21 cellular contexts compared by ENCODE assay signal in genomic region chr5:28390341-28390740, GRCh38.
DNase-seq lines count a peak whose midpoint lies in the region; ATAC-seq, FAIRE-seq and TF ChIP-seq lines count a peak whose summit lies in the region.
"Had no signal": no experiment of that assay in that cellular context is flagged by ENCODE, and none has a peak within 500 bp of the region (broad histone marks: within the 10 kb centered on the region; RNA-seq: fewer than 3 reads in every experiment).

No MANE protein-coding gene starts in this region.

- H4K20me1 ChIP-seq in H9 (ENCODE audit: control insufficient read depth, insufficient read depth, insufficient read length): no peaks in the 10 kb centered on the region
- no peaks in the 10 kb centered on the region for H4K20me1 ChIP-seq in H1 (replicated peaks in 1 of 2; ENCODE audit: control insufficient read depth in 1 of 2, insufficient read depth in 2 of 2, low read length in 2 of 2)

- no peak for FAIRE-seq in H1 (lab: Jason Lieb, UNC)
- FAIRE-seq: RCC 7860 had no signal

- H2BK20ac ChIP-seq in H9 (ENCODE audit: low read depth, low read length, poor library complexity, severe bottlenecking): no peak overlapping the region
- no peak overlapping the region for H2BK20ac ChIP-seq in H1 (ENCODE audit: low read length)

- H3K9me3 Mint-ChIP-seq in H9: peaks cover 4 to 5% of the 10 kb centered on the region in 2 experiments; a peak in 3 of 5 replicates

- H2AFZ ChIP-seq in H9 (ENCODE audit: low read length) (no peak overlapping the region), H1 (ENCODE audit: low read length) (peak overlapping the region; percentile 99; the same call in 1 of the 2 replicates)

- no peak overlapping the region for H3K4me3 ChIP-seq in H1 (ENCODE audit: extremely low read depth in 1 of 4, insufficient read depth in 2 of 4, low read depth in 3 of 4, low read length in 4 of 4)
- H3K4me3 ChIP-seq: HAP-1 had no signal

- H3K27me3 ChIP-seq in H9 (ENCODE audit: insufficient read depth, low read length) (no peaks in the 10 kb centered on the region), H1 (replicated peaks in 1 of 4; ENCODE audit: control insufficient read depth in 3 of 4, extremely low read depth in 1 of 4, insufficient read depth in 3 of 4, low read length in 3 of 4) (no peaks in the 10 kb centered on the region)
- H3K27me3 ChIP-seq: BE2C had no signal

- H3K4ac ChIP-seq in H9 (ENCODE audit: low read depth, low read length): no peak overlapping the region
- H3K4ac ChIP-seq in H1 (replicated peaks; ENCODE audit: insufficient read length, low read depth, low read length): no peak overlapping the region

- no peak for ATAC-seq in HG03139 (IDR thresholded peaks at IDR 0.05; ENCODE audit: unreplicated experiment)
- no peak for ATAC-seq in GM21825 (IDR thresholded peaks at IDR 0.05; ENCODE audit: unreplicated experiment)
- ATAC-seq: T-helper 17 cell had no signal

- peaks cover 23 to 24% of the 10 kb centered on the region in 2 experiments for H3K4me1 Mint-ChIP-seq in H9
- H3K4me1 Mint-ChIP-seq: T-helper 17 cell had no signal

- POLR2A ChIA-PET in H1 (lab: Charles Lee; ENCODE audit: partially characterized antibody): no interaction called here

- H4K8ac ChIP-seq in H9 (replicated peaks; ENCODE audit: insufficient read length, low read depth, low read length) (no peak overlapping the region), H1 (ENCODE audit: extremely low read depth, insufficient read depth, low read length) (no peak overlapping the region)

- H4K91ac ChIP-seq in H9 (ENCODE audit: insufficient read length, low read depth, low read length) (no peak overlapping the region), H1 (replicated peaks; ENCODE audit: insufficient read length, low read length) (no peak overlapping the region)

- CTCF ChIA-PET in H1 (lab: Charles Lee; ENCODE audit: partially characterized antibody): interaction anchor here (0.6 kb wide), 1 partner anchor 320 kb away, joined by 3 read pairs; no protein-coding TSS in a partner anchor

- H3K79me1 ChIP-seq in H9 (ENCODE audit: insufficient read depth, low read depth, low read length, poor library complexity, severe bottlenecking) (no peaks in the 10 kb centered on the region), H1 (ENCODE audit: low read depth, low read length) (no peaks in the 10 kb centered on the region)

- no peak overlapping the region for H3K27ac ChIP-seq in H9 (ENCODE audit: insufficient read length, low read depth, low read length)
- no peak overlapping the region for H3K27ac ChIP-seq in H1 (ENCODE audit: low read depth, low read length)

- H4K5ac ChIP-seq in H9 (ENCODE audit: insufficient read length, low read depth, low read length) (no peak overlapping the region), H1 (ENCODE audit: insufficient read length, low read depth, low read length) (no peak overlapping the region)

- H2BK12ac ChIP-seq in H9 (ENCODE audit: insufficient read length, low read depth, low read length) (no peak overlapping the region), H1 (ENCODE audit: low read depth, low read length) (no peak overlapping the region)

- no peaks in the 10 kb centered on the region; the same call in 1 of the 2 replicates for H3K4me1 ChIP-seq in H9 (ENCODE audit: insufficient read depth, low read length)
- peaks cover 0 to 6% (median 2%) of the 10 kb centered on the region in 4 experiments; a peak in 2 of 7 replicates for H3K4me1 ChIP-seq in H1 (replicated peaks in 1 of 4; ENCODE audit: control insufficient read depth in 3 of 4, insufficient read depth in 4 of 4, low read length in 3 of 4)
- H3K4me1 ChIP-seq: BE2C, HAP-1 had no signal

- H2BK5ac ChIP-seq in H9 (ENCODE audit: insufficient read length, low read length): no peak overlapping the region
- no peak overlapping the region for H2BK5ac ChIP-seq in H1 (ENCODE audit: low read depth, low read length)

- DNase-seq in H9 (no peak), NCI-H524 (lab: John Stamatoyannopoulos, UW) (peak; percentile 89 to 97), H1 (ENCODE audit: low read depth in 1 of 2, low spot score in 2 of 2) (no peak), C1 segment of cervical spinal cord (lab: John Stamatoyannopoulos, UW) (no peak), SKM-1 treated with dmso at 0.1 percent for 144 hours (lab: John Stamatoyannopoulos, UW; ENCODE audit: unreplicated experiment) (no peak)
- DNase-seq: BE2C, DMS53, HFFc6, Karpas-422, NCI-H1105 treated with DMSO at 0.1 percent for 48 hours, NCI-H146, NCI-H2029, NCI-H2227 treated with DMSO at 0.1 percent for 48 hours, SIG-M5, SK-N-SH, T-helper 17 cell, T1000 had no signal

- no peak overlapping the region for H3K14ac ChIP-seq in H9 (ENCODE audit: insufficient read depth, low read length)
- H3K14ac ChIP-seq in H1 (ENCODE audit: insufficient read length): no peak overlapping the region

- no peak for TF ChIP-seq POLR2A in H1 (IDR thresholded peaks at IDR 0.05; ENCODE audit: control extremely low read depth in 1 of 2, low read depth in 2 of 2, low read length in 2 of 2)

- no peak for TF ChIP-seq EP300 in H1 (IDR thresholded peaks at IDR 0.05; ENCODE audit: borderline replicate concordance in 1 of 2, low read depth in 2 of 2, low read length in 2 of 2)

- no peak overlapping the region for H2BK15ac ChIP-seq in H9 (ENCODE audit: low read depth, low read length)
- no peak overlapping the region for H2BK15ac ChIP-seq in H1 (ENCODE audit: low read length)

- no peak for TF ChIP-seq CTCF in H9 (conservative IDR thresholded peaks at IDR 0.05)
- TF ChIP-seq CTCF in H1 (IDR thresholded peaks at IDR 0.05; ENCODE audit: control extremely low read depth in 1 of 3, insufficient read depth in 1 of 3, low read depth in 1 of 3, low read length in 3 of 3): no peak

- H2BK120ac ChIP-seq in H9 (ENCODE audit: low read depth, low read length, poor library complexity, severe bottlenecking) (no peak overlapping the region), H1 (replicated peaks; ENCODE audit: low read depth, low read length) (no peak overlapping the region)

- H3K18ac ChIP-seq in H9 (ENCODE audit: insufficient read length, low read depth, low read length): no peak overlapping the region
- H3K18ac ChIP-seq in H1 (ENCODE audit: extremely low read depth, low read length): no peak overlapping the region; the same call in 1 of the 2 replicates

- H3K56ac ChIP-seq in H9 (ENCODE audit: insufficient read length, low read depth, low read length) (no peak overlapping the region), H1 (replicated peaks; ENCODE audit: insufficient read length, low read depth, low read length) (no peak overlapping the region)

- TF ChIP-seq RAD21 in H1 (IDR thresholded peaks at IDR 0.05 in 1 of 2, conservative IDR thresholded peaks at IDR 0.05 in 1 of 2; ENCODE audit: low read depth in 2 of 2, low read length in 2 of 2): no peak

- H3K9me3 ChIP-seq in H9 (ENCODE audit: control insufficient read depth, low read depth, low read length) (no peaks in the 10 kb centered on the region), H1 (ENCODE audit: insufficient read depth in 2 of 2, low read depth in 1 of 2, low read length in 1 of 2) (no peaks in the 10 kb centered on the region)
- H3K9me3 ChIP-seq: BE2C, HAP-1, SK-N-SH had no signal

- H3K79me2 ChIP-seq in H9 (ENCODE audit: insufficient read depth, low read length) (no peaks in the 10 kb centered on the region), H1 (ENCODE audit: control insufficient read depth in 1 of 2, insufficient read depth in 2 of 2, low read length in 2 of 2) (no peaks in the 10 kb centered on the region)

- H3K27me3 Mint-ChIP-seq in H9 (ENCODE audit: low read depth): no peaks in the 10 kb centered on the region
- H3K27me3 Mint-ChIP-seq: T-helper 17 cell had no signal

- H3K9ac ChIP-seq in H9 (ENCODE audit: extremely low read depth, insufficient read length, low read length) (no peak overlapping the region), H1 (replicated peaks in 1 of 4; ENCODE audit: extremely low read depth in 1 of 4, low read depth in 3 of 4, low read length in 3 of 4) (no peak overlapping the region)
- H3K9ac ChIP-seq: SK-N-SH had no signal

- WGBS in H9 (ENCODE audit: extremely low coverage, insufficient read length, low lambda C conversion rate): no CpG with 5 or more reads among the region's 1 CpG
- 44% methylated on average over 1 of the region's 1 CpG; no CpG with 5 or more reads in 1 of the 2 experiments for WGBS in H1 (ENCODE audit: extremely low coverage in 1 of 2, insufficient coverage in 1 of 2, insufficient read length in 1 of 2, insufficient replicate concordance in 2 of 2, low coverage in 1 of 2, low lambda C conversion rate in 2 of 2, missing lambda C conversion rate in 1 of 2), 2 experiments

- no peak overlapping the region for H3K4me3 Mint-ChIP-seq in H9
- H3K4me3 Mint-ChIP-seq: HFFc6, T-helper 17 cell had no signal

- H3T11ph ChIP-seq in H9 (ENCODE audit: low read length): no peak overlapping the region

- H3K23ac ChIP-seq in H9 (ENCODE audit: insufficient read length, low read depth, low read length): no peak overlapping the region
- no peak overlapping the region for H3K23ac ChIP-seq in H1 (ENCODE audit: insufficient read length)

- H3K36me3 ChIP-seq in H1 (ENCODE audit: control insufficient read depth in 2 of 4, insufficient read depth in 4 of 4, low read length in 3 of 4): no peaks in the 10 kb centered on the region
- H3K36me3 ChIP-seq: BE2C, HAP-1 had no signal

- H2AK5ac ChIP-seq in H9 (ENCODE audit: insufficient read length, low read length) (no peak overlapping the region), H1 (ENCODE audit: low read depth, low read length) (no peak overlapping the region)

- no peak overlapping the region for H3K4me2 ChIP-seq in H9 (ENCODE audit: insufficient read depth, insufficient read length, low read length)
- no peak overlapping the region for H3K4me2 ChIP-seq in H1 (ENCODE audit: insufficient read depth in 1 of 2, low read depth in 2 of 2, low read length in 2 of 2)
- H3K4me2 ChIP-seq: SK-N-SH had no signal

- H3K27ac Mint-ChIP-seq in H9: peak overlapping the region in 2 of 3 experiments; percentile 65 to 86; a peak in 5 of 7 replicates
- H3K27ac Mint-ChIP-seq: HFFc6, T-helper 17 cell had no signal

- H3K23me2 ChIP-seq in H9 (ENCODE audit: insufficient read length, low read depth, low read length, poor library complexity, severe bottlenecking): no peaks in the 10 kb centered on the region
- H3K23me2 ChIP-seq in H1 (ENCODE audit: low read depth, low read length): no peaks in the 10 kb centered on the region

- H3K36me3 Mint-ChIP-seq in H9 (ENCODE audit: insufficient read depth in 1 of 3, low read depth in 3 of 3): peaks cover 3 to 9% (median 4%) of the 10 kb centered on the region in 3 experiments; a peak in 5 of 7 replicates

TF ChIP-seq in H1, 55 proteins besides CTCF, POLR2A, EP300 and RAD21 (continues in another document):
- TF ChIP-seq NRF1 (IDR thresholded peaks at IDR 0.05; ENCODE audit: low read depth, low read length): no peak
- TF ChIP-seq HDAC2 (IDR thresholded peaks at IDR 0.05; ENCODE audit: borderline replicate concordance in 1 of 2, low read depth in 2 of 2, low read length in 2 of 2): no peak
- no peak for TF ChIP-seq SAP30 (IDR thresholded peaks at IDR 0.05; ENCODE audit: insufficient read depth, insufficient replicate concordance, low read length)
- no peak for TF ChIP-seq SP2 (IDR thresholded peaks at IDR 0.05; ENCODE audit: low read length)
- TF ChIP-seq NANOG (IDR thresholded peaks at IDR 0.05; ENCODE audit: insufficient read depth, low read depth, low read length, poor library complexity, severe bottlenecking): no peak

Comparison
In these comparisons a context has a peak if more than half of its experiments do, and no peak if none do; other contexts are left out.
1. DNase-seq: peak in NCI-H524 (2 of 2); none in H9 (single experiment), H1 (0 of 2), C1 segment of cervical spinal cord (0 of 14) and SKM-1 treated with dmso at 0.1 percent for 144 hours (single experiment).